14 cellular contexts compared by ENCODE assay signal in the genomic region with DNA sequence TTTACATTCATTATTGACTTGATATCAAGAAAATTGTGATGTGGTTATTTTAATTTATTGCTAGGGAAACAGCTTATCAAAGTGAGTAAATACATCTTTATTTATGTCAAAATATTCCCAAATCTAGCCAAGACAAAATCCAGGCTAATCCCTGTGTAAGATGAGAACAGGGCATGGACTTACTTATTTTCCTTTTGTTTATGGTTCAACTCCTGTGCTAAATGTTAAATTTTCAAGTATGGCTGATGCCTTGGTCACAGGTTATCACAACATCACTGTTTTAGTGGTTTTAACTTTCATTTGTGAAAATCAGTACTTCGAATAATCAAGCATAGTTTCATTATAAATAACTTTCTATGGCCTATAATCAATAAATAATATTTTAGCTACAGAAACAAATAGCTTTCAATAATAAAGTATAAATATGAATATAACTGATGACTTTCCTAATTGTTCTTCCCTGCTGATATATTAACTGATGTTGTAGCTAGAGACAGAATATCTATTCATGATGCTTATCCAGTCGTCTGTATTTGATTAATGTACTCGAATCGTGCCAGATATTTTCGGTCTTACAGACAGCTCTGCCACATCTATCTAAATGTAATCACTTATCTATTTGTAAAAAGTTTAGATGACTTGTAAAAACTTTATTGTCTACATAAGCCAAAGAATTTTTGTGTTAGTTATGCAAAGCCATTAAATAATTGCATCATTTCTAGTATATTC.
"Had no signal": no experiment of that assay in that cellular context is flagged by ENCODE, and none has a peak within 500 bp of the region (broad histone marks: within the 10 kb centered on the region; RNA-seq: fewer than 3 reads in every experiment).

No MANE protein-coding gene starts in this region.

- H3K27me3 ChIP-seq: dorsolateral prefrontal cortex, spleen, upper lobe of right lung had no signal

- H3K27ac ChIP-seq: dorsolateral prefrontal cortex, left ventricle myocardium inferior, spleen, upper lobe of right lung had no signal

- H3K4me3 Mint-ChIP-seq: activated CD4-positive, alpha-beta memory T cell treated with anti-CD3 and anti-CD28 coated beads for 36 hours; activated naive CD8-positive, alpha-beta T cell treated with anti-CD3 and anti-CD28 coated beads for 36 hours had no signal

- H3K27ac Mint-ChIP-seq: activated CD4-positive, alpha-beta memory T cell treated with anti-CD3 and anti-CD28 coated beads for 36 hours; activated naive CD8-positive, alpha-beta T cell treated with anti-CD3 and anti-CD28 coated beads for 36 hours had no signal

- H3K9me3 ChIP-seq: left ventricle myocardium inferior, spleen, upper lobe of right lung had no signal

- H3K36me3 ChIP-seq: left ventricle myocardium inferior, spleen, upper lobe of right lung had no signal

- H3K27me3 Mint-ChIP-seq: activated CD4-positive, alpha-beta memory T cell treated with anti-CD3 and anti-CD28 coated beads for 36 hours; activated naive CD8-positive, alpha-beta T cell treated with anti-CD3 and anti-CD28 coated beads for 36 hours had no signal

- H3K4me1 Mint-ChIP-seq: activated naive CD8-positive, alpha-beta T cell treated with anti-CD3 and anti-CD28 coated beads for 36 hours had no signal

- H3K36me3 Mint-ChIP-seq: activated CD4-positive, alpha-beta memory T cell treated with anti-CD3 and anti-CD28 coated beads for 36 hours; activated naive CD8-positive, alpha-beta T cell treated with anti-CD3 and anti-CD28 coated beads for 36 hours had no signal

- ATAC-seq: esophagus mucosa, right cardiac atrium, upper lobe of right lung had no signal

- H3K4me1 ChIP-seq: left ventricle myocardium inferior, spleen, upper lobe of right lung had no signal

- H3K4me3 ChIP-seq: dorsolateral prefrontal cortex, left ventricle myocardium inferior, spleen, upper lobe of right lung had no signal

- DNase-seq: activated CD4-positive, alpha-beta memory T cell treated with anti-CD3 and anti-CD28 coated beads for 36 hours; activated gamma-delta T cell treated with Interleukin-2 at 50 U/mL for 16 hours; activated naive CD8-positive, alpha-beta T cell treated with anti-CD3 and anti-CD28 coated beads for 36 hours; activated T-cell treated with anti-CD3 and anti-CD28 coated beads, Interleukin-2, amount 50 U/mL, for 48 hours; anterior cingulate cortex; dorsolateral prefrontal cortex; left ventricle myocardium inferior; mesendoderm; right cardiac atrium; spleen; stimulated activated CD4-positive, alpha-beta T cell treated with anti-CD3 and anti-CD28 coated beads, Interleukin-2, amount 100 ng/mL, for 24 hours; stimulated activated naive CD4-positive, alpha-beta T cell; upper lobe of right lung had no signal
